1 cellular context compared by ENCODE assay signal in genomic region chr19:56367829-56368711, GRCh38.
TF ChIP-seq lines count a peak whose summit lies in the region.

No MANE protein-coding gene starts in this region.

TF ChIP-seq in HepG2, 621 proteins besides CTCF, POLR2A, EP300 and RAD21 (continued from another document and continues in another):
- TF ChIP-seq ZNF609 (CRISPR knock-in tag; IDR thresholded peaks at IDR 0.05; ENCODE audit: borderline replicate concordance) (no peak), ZNF780A (CRISPR knock-in tag; IDR thresholded peaks at IDR 0.05) (0 out of 2 replicates have a peak, but pooled peaks have one; percentile 45), TP53 (CRISPR knock-in tag; conservative IDR thresholded peaks at IDR 0.05) (no peak), MLLT10 (CRISPR knock-in tag; IDR thresholded peaks at IDR 0.05) (no peak), BRCA1 (CRISPR knock-in tag; IDR thresholded peaks at IDR 0.05) (no peak), HOMEZ (CRISPR knock-in tag; IDR thresholded peaks at IDR 0.05; ENCODE audit: low read depth) (no peak), ZFX (CRISPR knock-in tag; IDR thresholded peaks at IDR 0.05; ENCODE audit: low read depth) (peak; percentile 91), ZNF224 (CRISPR knock-in tag; IDR thresholded peaks at IDR 0.05) (0 out of 2 replicates have a peak, but pooled peaks have one; percentile 28), ZNF3 (CRISPR knock-in tag; IDR thresholded peaks at IDR 0.05) (no peak), ZNF800 (CRISPR knock-in tag; IDR thresholded peaks at IDR 0.05) (0 out of 2 replicates have a peak, but pooled peaks have one; percentile 49), HNF4A (CRISPR knock-in tag; IDR thresholded peaks at IDR 0.05) (no peak; the same call in 1 of the 2 replicates), PREB (CRISPR knock-in tag; IDR thresholded peaks at IDR 0.05) (no peak), GATAD1 (CRISPR knock-in tag; IDR thresholded peaks at IDR 0.05) (peak; percentile 71), ZNF260 (CRISPR knock-in tag; IDR thresholded peaks at IDR 0.05; ENCODE audit: borderline replicate concordance, low read depth) (no peak), NRL (CRISPR knock-in tag; IDR thresholded peaks at IDR 0.05; ENCODE audit: borderline replicate concordance) (0 out of 2 replicates have a peak, but pooled peaks have one; percentile 55), ZNF276 (CRISPR knock-in tag; IDR thresholded peaks at IDR 0.05; ENCODE audit: low read depth) (no peak), CENPX (CRISPR knock-in tag; IDR thresholded peaks at IDR 0.05) (no peak), ZNF432 (CRISPR knock-in tag; IDR thresholded peaks at IDR 0.05; ENCODE audit: borderline replicate concordance) (no peak), GMEB1 (CRISPR knock-in tag; IDR thresholded peaks at IDR 0.05; ENCODE audit: borderline replicate concordance) (peak; percentile 90), HDAC1 (CRISPR knock-in tag; IDR thresholded peaks at IDR 0.05) (no peak; the same call in 1 of the 2 replicates), REXO4 (CRISPR knock-in tag; IDR thresholded peaks at IDR 0.05; ENCODE audit: borderline replicate concordance) (no peak), PAX8 (CRISPR knock-in tag; IDR thresholded peaks at IDR 0.05; ENCODE audit: borderline replicate concordance) (no peak), ZGPAT (CRISPR knock-in tag; IDR thresholded peaks at IDR 0.05) (peak; percentile 59; the same call in 1 of the 2 replicates), KDM1A (CRISPR knock-in tag; IDR thresholded peaks at IDR 0.05) (no peak), NR2F6 (IDR thresholded peaks at IDR 0.05) (no peak), NR2F6 (CRISPR knock-in tag; IDR thresholded peaks at IDR 0.05) (no peak), ZNF839 (CRISPR knock-in tag; IDR thresholded peaks at IDR 0.05; ENCODE audit: borderline replicate concordance) (no peak), AHR (CRISPR knock-in tag; IDR thresholded peaks at IDR 0.05) (no peak), CEBPG (CRISPR knock-in tag; IDR thresholded peaks at IDR 0.05) (no peak), SP2 (CRISPR knock-in tag; IDR thresholded peaks at IDR 0.05) (no peak), PITX1 (CRISPR knock-in tag; IDR thresholded peaks at IDR 0.05) (no peak), ZSCAN12 (CRISPR knock-in tag; IDR thresholded peaks at IDR 0.05) (no peak), ZNF572 (CRISPR knock-in tag; IDR thresholded peaks at IDR 0.05) (no peak), JARID2 (CRISPR knock-in tag; IDR thresholded peaks at IDR 0.05; ENCODE audit: insufficient replicate concordance) (no peak), ZNF460 (CRISPR knock-in tag; IDR thresholded peaks at IDR 0.05; ENCODE audit: borderline replicate concordance) (no peak), AHDC1 (CRISPR knock-in tag; IDR thresholded peaks at IDR 0.05; ENCODE audit: borderline replicate concordance) (no peak), ZNF552 (CRISPR knock-in tag; IDR thresholded peaks at IDR 0.05; ENCODE audit: borderline replicate concordance) (0 out of 2 replicates have a peak, but pooled peaks have one; percentile 51), SOX6 (IDR thresholded peaks at IDR 0.05) (no peak), SOX6 (CRISPR knock-in tag; IDR thresholded peaks at IDR 0.05) (no peak), MLX (CRISPR knock-in tag; IDR thresholded peaks at IDR 0.05) (no peak)
